In genomic region chr14:75088566-75089373, GRCh38 we compare ENCODE assay signal across 8 cellular contexts. TPM values are rescaled to one million over a fixed set of nuclear protein-coding genes. Genes with fewer than 3 reads are reported as not detected.
DNase-seq lines count a peak whose midpoint lies in the region; ATAC-seq and TF ChIP-seq lines count a peak whose summit lies in the region.

No MANE protein-coding gene starts in this region.

- H3K27me3 ChIP-seq in CD8-positive, alpha-beta T cell (ENCODE audit: insufficient read depth, low read length): no peaks in the 10 kb centered on the region

- no peaks in the 10 kb centered on the region for H3K9me3 ChIP-seq in CD8-positive, alpha-beta T cell (ENCODE audit: low read length)

- intact Hi-C loops in CD8-positive, alpha-beta T cell (cut with DNase I, micrococcal nuclease): loop anchor here (1.0 to 2.0 kb wide), 5 partner anchors 142 to 479 kb away; no protein-coding TSS in a partner anchor

- H3K27me3 Mint-ChIP-seq in CD8-positive, alpha-beta T cell (ENCODE audit: low read depth): no peaks in the 10 kb centered on the region

- no peak overlapping the region for H3K4me3 Mint-ChIP-seq in CD8-positive, alpha-beta T cell

- no peak overlapping the region for H3K27ac ChIP-seq in CD8-positive, alpha-beta T cell (ENCODE audit: low read depth, low read length)

- peak in 5 of 7 experiments; percentile 29 to 49 (median 42) for DNase-seq in CD8-positive, alpha-beta T cell
- DNase-seq in HCEC 1CT (peak; percentile 44), NCI-H748 treated with DMSO at 0.1 percent for 48 hours (lab: John Stamatoyannopoulos, UW) (peak; percentile 46), activated T-cell treated with anti-CD3 and anti-CD28 coated beads for 4 hours (peak; percentile 42), glomerular endothelial cell (ENCODE audit: extremely low read depth, low read depth, low spot score) (peak; percentile 37), pons (ENCODE audit: low spot score) (peak; percentile 79)

- peaks cover 49% of the 10 kb centered on the region for H3K36me3 ChIP-seq in CD8-positive, alpha-beta T cell (ENCODE audit: insufficient read depth, low read length)

- no peak overlapping the region for H3K4me3 ChIP-seq in CD8-positive, alpha-beta T cell (ENCODE audit: low read depth, low read length)

- POLR2A ChIA-PET in CD8-positive, alpha-beta T cell (lab: Charles Lee): interaction anchor here (0.6 to 1.0 kb wide), 3 partner anchors 26 to 241 kb away, joined by 3 to 5 read pairs (median 3); partner anchors contain the start of gene EIF2B2

- peaks cover 74% of the 10 kb centered on the region for H3K36me3 Mint-ChIP-seq in CD8-positive, alpha-beta T cell

- H3K4me1 ChIP-seq in CD8-positive, alpha-beta T cell (ENCODE audit: insufficient read depth, low read length): no peaks in the 10 kb centered on the region

- H3K27ac Mint-ChIP-seq in CD8-positive, alpha-beta T cell: no peak overlapping the region

- peak; percentile 72 for TF ChIP-seq CTCF in CD8-positive, alpha-beta T cell (IDR thresholded peaks at IDR 0.05)

- no peaks in the 10 kb centered on the region for H3K9me3 Mint-ChIP-seq in CD8-positive, alpha-beta T cell

- peak; percentile 58 for ATAC-seq in CD8-positive, alpha-beta T cell
- ATAC-seq in HG03521 (IDR thresholded peaks at IDR 0.05; ENCODE audit: unreplicated experiment) (no peak), GM18873 (IDR thresholded peaks at IDR 0.05; ENCODE audit: low FRiP score, unreplicated experiment) (no peak)

- H3K4me1 Mint-ChIP-seq in CD8-positive, alpha-beta T cell (ENCODE audit: low read depth): no peaks in the 10 kb centered on the region

- CTCF ChIA-PET in CD8-positive, alpha-beta T cell (lab: Charles Lee): interaction anchor here (0.5 to 8.3 kb wide), 62 partner anchors 8 to 480 kb away, joined by 3 to 84 read pairs (median 4); partner anchors contain the start of genes ACYP1, MLH3, PROX2 and RPS6KL1

RNA-seq across cellular contexts. Expression of gene ZC2HC1C, which starts 19.3 kb away (rescaled TPM):
- total RNA-seq in CD8-positive, alpha-beta T cell: not detected
- total RNA-seq in glomerular endothelial cell: 0.93 and 1.5 TPM in 2 replicates

RNA-seq across cellular contexts. Expression of gene ACYP1, which starts 24.9 kb away (rescaled TPM):
- 1 to 10 TPM; 4.3 to 5.3 TPM for total RNA-seq in CD8-positive, alpha-beta T cell
- 8.2 and 13.3 TPM in 2 replicates for total RNA-seq in glomerular endothelial cell

RNA-seq across cellular contexts. Expression of gene MLH3, which starts 37.5 kb away (rescaled TPM):
- 10 to 100 TPM in 1 of 2 experiments, 1 to 10 TPM in 1; 8.5 to 12.2 TPM for total RNA-seq in CD8-positive, alpha-beta T cell
- 12.5 and 13.6 TPM in 2 replicates for total RNA-seq in glomerular endothelial cell

RNA-seq across cellular contexts. Expression of gene NEK9, which starts 38.1 kb away (rescaled TPM):
- 10 to 100 TPM; 40.7 to 42.9 TPM for total RNA-seq in CD8-positive, alpha-beta T cell
- 29.3 and 35.8 TPM in 2 replicates for total RNA-seq in glomerular endothelial cell
